Comparison of ENCODE assay signal across 18 cellular contexts in the genomic region with DNA sequence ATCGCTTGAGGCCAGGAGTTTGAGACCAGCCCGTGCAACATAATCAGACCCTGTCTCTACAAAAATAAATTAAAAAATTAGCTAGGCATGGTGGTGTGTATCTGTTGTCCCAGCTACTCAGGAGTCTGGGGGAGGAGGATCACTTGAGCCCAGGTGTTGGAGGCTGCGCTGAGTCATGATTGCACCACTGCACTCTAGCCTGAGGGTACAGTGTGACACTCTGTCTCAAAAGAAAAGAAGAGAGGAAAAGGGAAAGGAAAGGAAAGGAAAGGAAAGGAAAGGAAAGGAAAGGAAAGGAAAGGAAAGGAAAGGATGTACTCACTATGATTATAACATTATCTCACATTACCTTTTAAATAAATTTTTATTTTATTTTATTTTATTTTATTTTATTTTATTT.
"Had no signal": no experiment of that assay in that cellular context is flagged by ENCODE, and none has a peak within 500 bp of the region (broad histone marks: within the 10 kb centered on the region; RNA-seq: fewer than 3 reads in every experiment).

No MANE protein-coding gene starts in this region.

- H3K27ac Mint-ChIP-seq: activated CD4-positive, alpha-beta T cell treated with anti-CD3 and anti-CD28 coated beads, Interleukin-2, amount 10 ng/mL, durations not matched to agents 7 days and 5 days; activated T-helper 17 cell treated with anti-CD3 and anti-CD28 coated beads, Interleukin-2, amount 50 U/mL, for 72 hours; neural progenitor cell; stimulated activated naive B cell treated with anti-CD40 and anti-IgM and Interleukin-4, amounts not matched to agents 10 μg/mL and 1 μg/mL and 100 μg/mL, for 72 hours; T-cell; T-helper 2 cell treated with Interferon-gamma antibody and Interleukin-4, amounts not matched to agents 5 μg/mL and 100 μg/mL, for 36 hours had no signal

- H3K27me3 ChIP-seq: cardiac muscle cell, neural progenitor cell had no signal

- H3K27me3 Mint-ChIP-seq: activated CD4-positive, alpha-beta T cell treated with anti-CD3 and anti-CD28 coated beads, Interleukin-2, amount 10 ng/mL, durations not matched to agents 7 days and 5 days; activated naive CD8-positive, alpha-beta T cell treated with anti-CD3 and anti-CD28 coated beads, Interleukin-2, amount 10 ng/mL, durations not matched to agents 7 days and 5 days; activated T-helper 17 cell treated with anti-CD3 and anti-CD28 coated beads, Interleukin-2, amount 50 U/mL, for 72 hours; T-cell had no signal

- DNase-seq: activated CD4-positive, alpha-beta T cell treated with anti-CD3 and anti-CD28 coated beads, Interleukin-2, amount 10 ng/mL, durations not matched to agents 7 days and 5 days; activated CD4-positive, CD25-positive, alpha-beta regulatory T cell treated with anti-CD3 and anti-CD28 coated beads, Interleukin-2, amount 50 U/mL, for 72 hours; activated naive CD8-positive, alpha-beta T cell treated with anti-CD3 and anti-CD28 coated beads, Interleukin-2, amount 10 ng/mL, durations not matched to agents 7 days and 5 days; activated T-cell treated with anti-CD3 and anti-CD28 coated beads, Interleukin-2, amount 50 U/mL, for 1 hour; amygdala; foreskin fibroblast; lower lobe of right lung; naive thymus-derived CD4-positive, alpha-beta T cell; posterior cingulate gyrus; small intestine; stimulated activated naive B cell treated with anti-CD40 and anti-IgM and Interleukin-4, amounts not matched to agents 10 μg/mL and 1 μg/mL and 100 μg/mL, for 72 hours; T-cell had no signal

- H3K9me3 Mint-ChIP-seq: activated T-helper 17 cell treated with anti-CD3 and anti-CD28 coated beads, Interleukin-2, amount 50 U/mL, for 72 hours; naive thymus-derived CD4-positive, alpha-beta T cell; neural progenitor cell; stimulated activated naive B cell treated with anti-CD40 and anti-IgM and Interleukin-4, amounts not matched to agents 10 μg/mL and 1 μg/mL and 100 μg/mL, for 72 hours; T-cell; T-helper 2 cell treated with Interferon-gamma antibody and Interleukin-4, amounts not matched to agents 5 μg/mL and 100 μg/mL, for 36 hours had no signal

- H3K36me3 Mint-ChIP-seq: neural progenitor cell, T-cell had no signal

- H3K9ac ChIP-seq: neural progenitor cell had no signal

- H3K4me1 Mint-ChIP-seq: activated T-helper 17 cell treated with anti-CD3 and anti-CD28 coated beads, Interleukin-2, amount 50 U/mL, for 72 hours; neural progenitor cell; stimulated activated naive B cell treated with anti-CD40 and anti-IgM and Interleukin-4, amounts not matched to agents 10 μg/mL and 1 μg/mL and 100 μg/mL, for 72 hours had no signal

- H3K9me3 ChIP-seq: lower lobe of right lung, thoracic aorta had no signal

- H3K4me3 Mint-ChIP-seq: activated CD4-positive, alpha-beta T cell treated with anti-CD3 and anti-CD28 coated beads, Interleukin-2, amount 10 ng/mL, durations not matched to agents 7 days and 5 days; activated naive CD8-positive, alpha-beta T cell treated with anti-CD3 and anti-CD28 coated beads, Interleukin-2, amount 10 ng/mL, durations not matched to agents 7 days and 5 days; activated T-helper 17 cell treated with anti-CD3 and anti-CD28 coated beads, Interleukin-2, amount 50 U/mL, for 72 hours; naive thymus-derived CD4-positive, alpha-beta T cell; neural progenitor cell; stimulated activated naive B cell treated with anti-CD40 and anti-IgM and Interleukin-4, amounts not matched to agents 10 μg/mL and 1 μg/mL and 100 μg/mL, for 72 hours; T-cell; T-helper 2 cell treated with Interferon-gamma antibody and Interleukin-4, amounts not matched to agents 5 μg/mL and 100 μg/mL, for 36 hours had no signal

- H3K4me2 ChIP-seq: neural progenitor cell had no signal

- H3K4me1 ChIP-seq: lower lobe of right lung, neural progenitor cell had no signal

- H3K27ac ChIP-seq: cardiac muscle cell, lower lobe of right lung, neural progenitor cell, thoracic aorta, VCaP had no signal

- H3K4me3 ChIP-seq: cardiac muscle cell, lower lobe of right lung, neural progenitor cell, thoracic aorta had no signal

- H3K36me3 ChIP-seq: cardiac muscle cell, lower lobe of right lung, neural progenitor cell, thoracic aorta had no signal
